Comparison of ENCODE assay signal across 12 cellular contexts in the genomic region with DNA sequence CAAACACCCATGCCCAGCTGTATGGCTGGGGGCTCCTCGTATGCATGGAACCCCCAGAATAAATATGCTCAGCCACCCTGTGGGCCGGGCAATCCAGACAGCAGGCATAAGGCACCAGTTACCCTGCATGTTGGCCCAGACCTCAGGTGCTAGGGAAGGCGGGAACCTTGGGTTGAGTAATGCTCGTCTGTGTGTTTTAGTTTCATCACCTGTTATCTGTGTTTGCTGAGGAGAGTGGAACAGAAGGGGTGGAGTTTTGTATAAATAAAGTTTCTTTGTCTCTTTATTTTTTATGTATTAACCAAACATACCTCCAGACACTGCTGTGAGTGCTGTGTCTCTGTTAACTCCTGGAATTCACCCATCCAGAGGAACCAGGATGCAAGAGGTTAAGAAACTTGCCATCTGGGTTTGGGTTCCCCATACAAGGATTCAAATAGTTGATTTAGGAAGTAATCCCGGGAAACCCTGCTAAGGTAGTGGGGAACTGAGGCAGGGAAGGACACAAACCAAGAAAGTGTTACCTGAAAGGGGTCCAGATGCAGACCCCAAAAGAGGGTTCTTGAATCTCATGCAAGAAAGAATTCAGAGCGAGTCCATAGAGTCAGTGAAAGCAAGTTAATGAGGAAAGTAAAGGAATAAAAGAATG. TPM values are rescaled to one million over a fixed set of nuclear protein-coding genes. Genes with fewer than 3 reads are reported as not detected.
DNase-seq lines count a peak whose midpoint lies in the region; ATAC-seq and TF ChIP-seq lines count a peak whose summit lies in the region.
"Had no signal": no experiment of that assay in that cellular context is flagged by ENCODE, and none has a peak within 500 bp of the region (broad histone marks: within the 10 kb centered on the region; RNA-seq: fewer than 3 reads in every experiment).

No MANE protein-coding gene starts in this region.

- peaks cover 9% of the 10 kb centered on the region; the same call in 1 of the 2 replicates for H3K9me1 ChIP-seq in IMR-90 (ENCODE audit: insufficient read depth, low read length)

- no peaks in the 10 kb centered on the region for H3K9me3 ChIP-seq in CD8-positive, alpha-beta memory T cell (ENCODE audit: low read length)
- H3K9me3 ChIP-seq in IMR-90 (ENCODE audit: control insufficient read depth, insufficient read depth, low read length) (no peaks in the 10 kb centered on the region), mesenchymal stem cell (ENCODE audit: control insufficient read depth, low read length) (peaks cover under 1% of the 10 kb centered on the region)

- H3K9ac ChIP-seq in IMR-90 (ENCODE audit: low read depth, low read length) (no peak overlapping the region), mesenchymal stem cell (ENCODE audit: low read length) (no peak overlapping the region)

- DNase-seq in CD8-positive, alpha-beta memory T cell = no peak
- DNase-seq in IMR-90 (no peak), mesenchymal stem cell (no peak)
- DNase-seq in stimulated activated effector memory CD8-positive, alpha-beta T cell treated with anti-CD3 and anti-CD28 coated beads, Interleukin-12 subunit alpha, Interleukin-12 subunit beta, amount 100 ng/mL, for 72 hours (ENCODE audit: low spot score in 2 of 2) = no peak
- DNase-seq: effector CD4-positive, alpha-beta T cell; kidney had no signal

- in situ Hi-C loops in IMR-90 (cut with MboI; ENCODE audit: low sequenced_read_pairs) = no loop called here

- peaks cover 24% of the 10 kb centered on the region for H3K36me3 ChIP-seq in CD8-positive, alpha-beta memory T cell (ENCODE audit: insufficient read depth, low read length)
- peaks cover 40% of the 10 kb centered on the region for H3K36me3 ChIP-seq in IMR-90 (ENCODE audit: control insufficient read depth, insufficient read depth, low read length)
- peaks cover 46 to 47% of the 10 kb centered on the region in 2 experiments for H3K36me3 ChIP-seq in mesenchymal stem cell (ENCODE audit: control insufficient read depth in 1 of 2, insufficient read depth in 2 of 2, low read depth in 1 of 2, low read length in 2 of 2)

- H3K27ac ChIP-seq in CD8-positive, alpha-beta memory T cell (ENCODE audit: low read depth, low read length) = no peak overlapping the region
- H3K27ac ChIP-seq in IMR-90 (ENCODE audit: insufficient read depth, low read length) = peak overlapping the region; percentile 25; the same call in 1 of the 2 replicates
- H3K27ac ChIP-seq in mesenchymal stem cell (ENCODE audit: low read length, poor library complexity, severe bottlenecking) = peak overlapping the region; percentile 36

- peaks cover 8 to 51% (median 14%) of the 10 kb centered on the region in 3 donors for H3K36me3 Mint-ChIP-seq in CD8-positive, alpha-beta memory T cell
- peaks cover 16% of the 10 kb centered on the region for H3K36me3 Mint-ChIP-seq in activated naive CD8-positive, alpha-beta T cell
- H3K36me3 Mint-ChIP-seq in stimulated activated effector memory CD8-positive, alpha-beta T cell treated with anti-CD3 and anti-CD28 coated beads, Interleukin-12 subunit alpha, Interleukin-12 subunit beta, amount 100 ng/mL, for 72 hours = peaks cover 95% of the 10 kb centered on the region

- H3K79me1 ChIP-seq in IMR-90 (ENCODE audit: low read depth in 1 of 2, low read length in 2 of 2) = peaks cover 0 to 8% of the 10 kb centered on the region in 2 experiments; a peak in 3 of 4 replicates
- H3K79me1 ChIP-seq in mesenchymal stem cell (replicated peaks; ENCODE audit: low read length, poor library complexity, severe bottlenecking) = peaks cover 19% of the 10 kb centered on the region

- ATAC-seq in IMR-90 (ENCODE audit: low read depth) = no peak
- no peak for ATAC-seq in stimulated activated effector memory CD8-positive, alpha-beta T cell treated with anti-CD3 and anti-CD28 coated beads, Interleukin-12 subunit alpha, Interleukin-12 subunit beta, amount 100 ng/mL, for 72 hours
- ATAC-seq in HG02763 (IDR thresholded peaks at IDR 0.05; ENCODE audit: unreplicated experiment) = no peak
- no peak for ATAC-seq in GM21717 (IDR thresholded peaks at IDR 0.05; ENCODE audit: unreplicated experiment)
- ATAC-seq in HG03139 (IDR thresholded peaks at IDR 0.05; ENCODE audit: unreplicated experiment) = no peak
- ATAC-seq: Right ventricle myocardium inferior; stimulated activated memory B cell treated with anti-CD40 and anti-IgM and Interleukin-4, amounts not matched to agents 10 μg/mL and 1 μg/mL and 100 μg/mL, for 72 hours had no signal

- TF ChIP-seq CTCF in IMR-90 (conservative IDR thresholded peaks at IDR 0.05; ENCODE audit: low read depth, low read length) = no peak

- H2AFZ ChIP-seq in IMR-90 (replicated peaks; ENCODE audit: low read length, poor library complexity) = no peak overlapping the region
- H2AFZ ChIP-seq in mesenchymal stem cell (ENCODE audit: low read depth, low read length) = no peak overlapping the region

- no peaks in the 10 kb centered on the region for H3K27me3 ChIP-seq in CD8-positive, alpha-beta memory T cell (ENCODE audit: insufficient read depth, low read length, poor library complexity, severe bottlenecking)
- H3K27me3 ChIP-seq in IMR-90 (ENCODE audit: control insufficient read depth, insufficient read depth, low read length) (no peaks in the 10 kb centered on the region), mesenchymal stem cell (ENCODE audit: control insufficient read depth in 1 of 2, insufficient read depth in 1 of 2, low read length in 2 of 2) (no peaks in the 10 kb centered on the region)

- no peak overlapping the region for H3K18ac ChIP-seq in IMR-90 (ENCODE audit: low read depth, low read length)
- no peak overlapping the region for H3K18ac ChIP-seq in mesenchymal stem cell (ENCODE audit: low read depth in 1 of 2, low read length in 2 of 2)

- peak overlapping the region; percentile 3; the same call in 1 of the 2 replicates for H2BK20ac ChIP-seq in IMR-90 (ENCODE audit: low read depth, low read length)

- H3K27ac Mint-ChIP-seq in CD8-positive, alpha-beta memory T cell = peak overlapping the region; percentile 55 to 97 (median 85)
- H3K27ac Mint-ChIP-seq in activated naive CD8-positive, alpha-beta T cell = peak overlapping the region; percentile 99
- no peak overlapping the region for H3K27ac Mint-ChIP-seq in stimulated activated effector memory CD8-positive, alpha-beta T cell treated with anti-CD3 and anti-CD28 coated beads, Interleukin-12 subunit alpha, Interleukin-12 subunit beta, amount 100 ng/mL, for 72 hours

- CTCF ChIA-PET in CD8-positive, alpha-beta memory T cell (lab: Charles Lee) = interaction anchor here (4.5 to 5.7 kb wide), 2 partner anchors 129 to 134 kb away, joined by 47 to 66 read pairs; no protein-coding TSS in a partner anchor
- CTCF ChIA-PET in IMR-90 (lab: Yijun Ruan, JAX) = interaction anchor here (1.5 kb wide), 1 partner anchor 142 kb away, joined by 5 read pairs; no protein-coding TSS in a partner anchor

- H4K8ac ChIP-seq in IMR-90 (ENCODE audit: low read depth in 2 of 2, low read length in 2 of 2) = 0 out of 4 replicates have a peak overlapping the region, but pooled peaks of 1 of the 2 experiments have one; percentile 25
- no peak overlapping the region for H4K8ac ChIP-seq in mesenchymal stem cell (ENCODE audit: low read length)

- no TSS peak for BruUV-seq in IMR-90 (replicated peaks; lab: Mats Ljungman, UMichigan)

- H3K4me2 ChIP-seq in IMR-90 (ENCODE audit: low read depth, low read length) (no peak overlapping the region), mesenchymal stem cell (ENCODE audit: low read length, poor library complexity, severe bottlenecking) (no peak overlapping the region)

- H3K27me3 Mint-ChIP-seq in CD8-positive, alpha-beta memory T cell = no peaks in the 10 kb centered on the region
- no peaks in the 10 kb centered on the region for H3K27me3 Mint-ChIP-seq in activated naive CD8-positive, alpha-beta T cell
- H3K27me3 Mint-ChIP-seq: stimulated activated memory B cell treated with anti-CD40 and anti-IgM and Interleukin-4, amounts not matched to agents 10 μg/mL and 1 μg/mL and 100 μg/mL, for 72 hours had no signal

- WGBS in IMR-90 (ENCODE audit: extremely low coverage in 2 of 2, insufficient read length in 1 of 2), 2 experiments = 79% methylated on average over 5 of the region's 6 CpGs; no CpG with 5 or more reads in 1 of the 2 experiments
- 93% methylated on average over 6 of the region's 6 CpGs for WGBS in mesenchymal stem cell

- no peak overlapping the region for H3K23ac ChIP-seq in IMR-90 (ENCODE audit: low read depth, low read length)
- no peak overlapping the region for H3K23ac ChIP-seq in mesenchymal stem cell (ENCODE audit: low read length in 2 of 2)

- peaks cover 0 to 2% (median 0%) of the 10 kb centered on the region in 5 donors for H3K9me3 Mint-ChIP-seq in CD8-positive, alpha-beta memory T cell
- no peaks in the 10 kb centered on the region for H3K9me3 Mint-ChIP-seq in activated naive CD8-positive, alpha-beta T cell (ENCODE audit: low read depth)
- H3K9me3 Mint-ChIP-seq in stimulated activated effector memory CD8-positive, alpha-beta T cell treated with anti-CD3 and anti-CD28 coated beads, Interleukin-12 subunit alpha, Interleukin-12 subunit beta, amount 100 ng/mL, for 72 hours = no peaks in the 10 kb centered on the region
- H3K9me3 Mint-ChIP-seq: stimulated activated memory B cell treated with anti-CD40 and anti-IgM and Interleukin-4, amounts not matched to agents 10 μg/mL and 1 μg/mL and 100 μg/mL, for 72 hours had no signal

- H4K20me1 ChIP-seq in IMR-90 (ENCODE audit: insufficient read depth, low read length) = no peaks in the 10 kb centered on the region

- H2BK15ac ChIP-seq in IMR-90 (ENCODE audit: low read depth, low read length) (0 out of 3 replicates have a peak overlapping the region, but pooled peaks have one; percentile 4), mesenchymal stem cell (ENCODE audit: low read depth, poor library complexity, severe bottlenecking) (no peak overlapping the region)

- intact Hi-C loops in IMR-90 (cut with micrococcal nuclease) = loop anchor here (5.0 kb wide), 1 partner anchor 252 kb away; no protein-coding TSS in a partner anchor

- H3K14ac ChIP-seq in IMR-90 (replicated peaks; ENCODE audit: low read depth, low read length) (no peak overlapping the region; the same call in none of the 2 replicates), mesenchymal stem cell (ENCODE audit: low read length in 2 of 2) (no peak overlapping the region)

- H2AK5ac ChIP-seq in IMR-90 (ENCODE audit: low read depth, low read length) (peak overlapping the region; percentile 66; the same call in 1 of the 2 replicates), mesenchymal stem cell (ENCODE audit: low read length, severe bottlenecking) (no peak overlapping the region)

- TF ChIP-seq RAD21 in IMR-90 (IDR thresholded peaks at IDR 0.05; ENCODE audit: low read length) = no peak

- H2BK120ac ChIP-seq in IMR-90 (ENCODE audit: low read depth, low read length) (peak overlapping the region; percentile 7; the same call in 1 of the 2 replicates), mesenchymal stem cell (ENCODE audit: low read depth, low read length) (no peak overlapping the region)

- POLR2A ChIA-PET in CD8-positive, alpha-beta memory T cell (lab: Charles Lee) = no interaction called here
- POLR2A ChIA-PET in IMR-90 (lab: Charles Lee; ENCODE audit: unreplicated experiment) = interaction anchor here (0.6 kb wide), 1 partner anchor 129 kb away, joined by 3 read pairs; no protein-coding TSS in a partner anchor

- no peak for TF ChIP-seq POLR2A in IMR-90 (IDR thresholded peaks at IDR 0.05; ENCODE audit: low read depth, low read length)

- H2BK12ac ChIP-seq in mesenchymal stem cell (ENCODE audit: low read length in 2 of 2) = no peak overlapping the region

- no peak overlapping the region for H2AK9ac ChIP-seq in IMR-90 (replicated peaks; ENCODE audit: low read depth, low read length, poor library complexity)

- no peak overlapping the region for H4K5ac ChIP-seq in IMR-90 (ENCODE audit: low read depth, low read length)

- dilution Hi-C loops in IMR-90 (cut with HindIII; ENCODE audit: low sequenced_read_pairs, unreplicated experiment) = no loop called here

- no peak overlapping the region for H3K4me3 ChIP-seq in CD8-positive, alpha-beta memory T cell (ENCODE audit: low read length)
- H3K4me3 ChIP-seq in IMR-90 (ENCODE audit: insufficient read depth, low read depth, low read length) = no peak overlapping the region
- no peak overlapping the region for H3K4me3 ChIP-seq in mesenchymal stem cell (ENCODE audit: insufficient read depth in 1 of 2, low read depth in 1 of 2, low read length in 2 of 2)

- H3K4me1 ChIP-seq in CD8-positive, alpha-beta memory T cell (ENCODE audit: insufficient read depth, low read length) = peaks cover 50% of the 10 kb centered on the region
- H3K4me1 ChIP-seq in IMR-90 (ENCODE audit: control insufficient read depth, insufficient read depth, low read length) (peaks cover 9% of the 10 kb centered on the region), mesenchymal stem cell (ENCODE audit: control insufficient read depth, insufficient read depth, low read depth, low read length) (peaks cover 18% of the 10 kb centered on the region)

- H4K91ac ChIP-seq in IMR-90 (ENCODE audit: insufficient read depth, low read depth, low read length) (peak overlapping the region; percentile 31), mesenchymal stem cell (ENCODE audit: low read length) (no peak overlapping the region)

- no peak overlapping the region for H3K4ac ChIP-seq in IMR-90 (ENCODE audit: low read depth, low read length)
- no peak overlapping the region for H3K4ac ChIP-seq in mesenchymal stem cell (ENCODE audit: low read depth in 1 of 2, low read length in 2 of 2)

- H3K4me1 Mint-ChIP-seq in CD8-positive, alpha-beta memory T cell = peaks cover 27 to 63% (median 42%) of the 10 kb centered on the region in 3 donors
- H3K4me1 Mint-ChIP-seq in activated naive CD8-positive, alpha-beta T cell (ENCODE audit: low read depth) = peaks cover 70% of the 10 kb centered on the region
- peaks cover 64% of the 10 kb centered on the region for H3K4me1 Mint-ChIP-seq in stimulated activated effector memory CD8-positive, alpha-beta T cell treated with anti-CD3 and anti-CD28 coated beads, Interleukin-12 subunit alpha, Interleukin-12 subunit beta, amount 100 ng/mL, for 72 hours

- H2BK5ac ChIP-seq in IMR-90 (ENCODE audit: low read depth, low read length, poor library complexity, severe bottlenecking) = peak overlapping the region; percentile 31
- H2BK5ac ChIP-seq in mesenchymal stem cell (ENCODE audit: low read depth, low read length, poor library complexity, severe bottlenecking) = no peak overlapping the region

- H3K56ac ChIP-seq in IMR-90 (ENCODE audit: extremely low read depth, insufficient read depth, low read length) = no peak overlapping the region

- H3K4me3 Mint-ChIP-seq in CD8-positive, alpha-beta memory T cell = no peak overlapping the region
- H3K4me3 Mint-ChIP-seq in activated naive CD8-positive, alpha-beta T cell = peak overlapping the region; percentile 47
- H3K4me3 Mint-ChIP-seq in stimulated activated effector memory CD8-positive, alpha-beta T cell treated with anti-CD3 and anti-CD28 coated beads, Interleukin-12 subunit alpha, Interleukin-12 subunit beta, amount 100 ng/mL, for 72 hours = no peak overlapping the region
- H3K4me3 Mint-ChIP-seq: stimulated activated memory B cell treated with anti-CD40 and anti-IgM and Interleukin-4, amounts not matched to agents 10 μg/mL and 1 μg/mL and 100 μg/mL, for 72 hours had no signal

RNA-seq across cellular contexts. Expression of gene IL21R, which starts 37.4 kb away (rescaled TPM):
- total RNA-seq in CD8-positive, alpha-beta memory T cell = 10 to 100 TPM; 80.5 to 84.5 TPM
- polyA plus RNA-seq in CD8-positive, alpha-beta memory T cell = 53.7 TPM
- total RNA-seq in IMR-90 (2012; rRNA removed) = 0.72 and 0.83 TPM in 2 replicates
- 0.83 and 0.97 TPM in 2 replicates for polyA plus RNA-seq in IMR-90 (2012; rRNA removed)
- 0.54 and 0.75 TPM in 2 replicates for polyA plus RNA-seq in IMR-90 (2012; cell fraction: cytosol; rRNA removed)
- polyA plus RNA-seq in IMR-90 (2012; cell fraction: nucleus; rRNA removed; ENCODE audit: low replicate concordance) = 0.38 and 0.77 TPM in 2 replicates
- polyA plus RNA-seq in mesenchymal stem cell (2013, experiment 1 of 2) = 1.6 TPM
- polyA plus RNA-seq in mesenchymal stem cell (2013, experiment 2 of 2) = 1.6 TPM

RNA-seq across cellular contexts. Expression of gene IL4R, which starts 50.8 kb away (rescaled TPM):
- total RNA-seq in CD8-positive, alpha-beta memory T cell = 100 to 1,000 TPM; 140 to 142 TPM
- polyA plus RNA-seq in CD8-positive, alpha-beta memory T cell = 41.6 TPM
- total RNA-seq in IMR-90 (2012; rRNA removed) = 6.3 and 8.3 TPM in 2 replicates
- polyA plus RNA-seq in IMR-90 (2012; rRNA removed) = 18.7 and 21.5 TPM in 2 replicates
- polyA plus RNA-seq in IMR-90 (2012; cell fraction: cytosol; rRNA removed) = 10.3 and 18.0 TPM in 2 replicates
- polyA plus RNA-seq in IMR-90 (2012; cell fraction: nucleus; rRNA removed; ENCODE audit: low replicate concordance) = 32.7 and 42.5 TPM in 2 replicates
- 79.3 TPM for polyA plus RNA-seq in mesenchymal stem cell (2013, experiment 1 of 2)
- 85.4 TPM for polyA plus RNA-seq in mesenchymal stem cell (2013, experiment 2 of 2)

Comparison
In these comparisons a context has a peak if more than half of its experiments do, and no peak if none do; other contexts are left out.
1. RNA of gene IL21R, which starts 37.4 kb away (total RNA-seq): 80.5 to 84.5 TPM in CD8-positive, alpha-beta memory T cell; 0.72 to 0.83 TPM in IMR-90; every median in the first group is over 10 times any median in the second.
2. RNA of gene IL4R, which starts 50.8 kb away (total RNA-seq): 140 to 142 TPM in CD8-positive, alpha-beta memory T cell; 6.3 to 8.3 TPM in IMR-90; every median in the first group is over 10 times any median in the second.